In the genomic region with DNA sequence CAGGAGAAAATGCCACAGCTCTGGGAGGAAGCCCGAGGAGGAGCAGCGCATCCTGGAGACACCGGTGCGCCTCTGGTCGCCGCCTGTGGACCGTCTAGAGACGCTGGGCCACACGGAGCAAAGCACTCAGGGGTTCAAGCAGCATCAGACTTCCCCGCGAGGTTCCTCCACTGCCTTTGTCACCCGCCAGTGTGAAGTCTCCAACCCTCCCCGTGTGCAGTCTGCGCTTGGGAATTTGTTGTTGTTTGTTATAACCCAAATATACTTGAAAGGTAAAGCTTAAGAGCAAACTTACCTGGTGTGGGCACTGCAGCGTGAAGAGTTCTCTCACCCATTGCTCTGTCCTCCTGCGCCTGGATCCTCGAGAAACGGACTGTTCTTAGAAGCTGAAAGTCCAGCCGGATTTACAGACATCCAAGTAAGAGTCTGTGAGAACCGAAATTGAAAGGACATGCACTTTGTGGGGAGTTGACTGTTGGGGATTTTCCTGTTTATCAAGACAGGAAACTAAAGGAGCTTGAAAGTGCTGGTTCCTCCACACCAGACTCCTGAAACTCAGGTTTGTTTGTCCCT, we compare ENCODE assay signal across 1 cellular context.
TF ChIP-seq lines count a peak whose summit lies in the region.

A gene with protein sequence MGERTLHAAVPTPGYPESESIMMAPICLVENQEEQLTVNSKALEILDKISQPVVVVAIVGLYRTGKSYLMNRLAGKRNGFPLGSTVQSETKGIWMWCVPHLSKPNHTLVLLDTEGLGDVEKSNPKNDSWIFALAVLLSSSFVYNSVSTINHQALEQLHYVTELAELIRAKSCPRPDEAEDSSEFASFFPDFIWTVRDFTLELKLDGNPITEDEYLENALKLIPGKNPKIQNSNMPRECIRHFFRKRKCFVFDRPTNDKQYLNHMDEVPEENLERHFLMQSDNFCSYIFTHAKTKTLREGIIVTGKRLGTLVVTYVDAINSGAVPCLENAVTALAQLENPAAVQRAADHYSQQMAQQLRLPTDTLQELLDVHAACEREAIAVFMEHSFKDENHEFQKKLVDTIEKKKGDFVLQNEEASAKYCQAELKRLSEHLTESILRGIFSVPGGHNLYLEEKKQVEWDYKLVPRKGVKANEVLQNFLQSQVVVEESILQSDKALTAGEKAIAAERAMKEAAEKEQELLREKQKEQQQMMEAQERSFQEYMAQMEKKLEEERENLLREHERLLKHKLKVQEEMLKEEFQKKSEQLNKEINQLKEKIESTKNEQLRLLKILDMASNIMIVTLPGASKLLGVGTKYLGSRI (minus strand): TSS at position 443 of the 573 bp plus-strand sequence. CDS start 108 bp downstream, at position 335.

TF ChIP-seq in HepG2, 621 proteins besides CTCF, POLR2A, EP300 and RAD21 (continued from another document):
- TF ChIP-seq, protein P1, sequence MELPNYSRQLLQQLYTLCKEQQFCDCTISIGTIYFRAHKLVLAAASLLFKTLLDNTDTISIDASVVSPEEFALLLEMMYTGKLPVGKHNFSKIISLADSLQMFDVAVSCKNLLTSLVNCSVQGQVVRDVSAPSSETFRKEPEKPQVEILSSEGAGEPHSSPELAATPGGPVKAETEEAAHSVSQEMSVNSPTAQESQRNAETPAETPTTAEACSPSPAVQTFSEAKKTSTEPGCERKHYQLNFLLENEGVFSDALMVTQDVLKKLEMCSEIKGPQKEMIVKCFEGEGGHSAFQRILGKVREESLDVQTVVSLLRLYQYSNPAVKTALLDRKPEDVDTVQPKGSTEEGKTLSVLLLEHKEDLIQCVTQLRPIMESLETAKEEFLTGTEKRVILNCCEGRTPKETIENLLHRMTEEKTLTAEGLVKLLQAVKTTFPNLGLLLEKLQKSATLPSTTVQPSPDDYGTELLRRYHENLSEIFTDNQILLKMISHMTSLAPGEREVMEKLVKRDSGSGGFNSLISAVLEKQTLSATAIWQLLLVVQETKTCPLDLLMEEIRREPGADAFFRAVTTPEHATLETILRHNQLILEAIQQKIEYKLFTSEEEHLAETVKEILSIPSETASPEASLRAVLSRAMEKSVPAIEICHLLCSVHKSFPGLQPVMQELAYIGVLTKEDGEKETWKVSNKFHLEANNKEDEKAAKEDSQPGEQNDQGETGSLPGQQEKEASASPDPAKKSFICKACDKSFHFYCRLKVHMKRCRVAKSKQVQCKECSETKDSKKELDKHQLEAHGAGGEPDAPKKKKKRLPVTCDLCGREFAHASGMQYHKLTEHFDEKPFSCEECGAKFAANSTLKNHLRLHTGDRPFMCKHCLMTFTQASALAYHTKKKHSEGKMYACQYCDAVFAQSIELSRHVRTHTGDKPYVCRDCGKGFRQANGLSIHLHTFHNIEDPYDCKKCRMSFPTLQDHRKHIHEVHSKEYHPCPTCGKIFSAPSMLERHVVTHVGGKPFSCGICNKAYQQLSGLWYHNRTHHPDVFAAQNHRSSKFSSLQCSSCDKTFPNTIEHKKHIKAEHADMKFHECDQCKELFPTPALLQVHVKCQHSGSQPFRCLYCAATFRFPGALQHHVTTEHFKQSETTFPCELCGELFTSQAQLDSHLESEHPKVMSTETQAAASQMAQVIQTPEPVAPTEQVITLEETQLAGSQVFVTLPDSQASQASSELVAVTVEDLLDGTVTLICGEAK (IDR thresholded peaks at IDR 0.05) = no peak
- TF ChIP-seq, protein P1 (CRISPR knock-in tag; IDR thresholded peaks at IDR 0.05) = no peak
- TF ChIP-seq ETV5 (CRISPR knock-in tag; IDR thresholded peaks at IDR 0.05; ENCODE audit: borderline replicate concordance) (no peak), HNRNPLL (IDR thresholded peaks at IDR 0.05; ENCODE audit: low read depth, low read length, poor library complexity, severe bottlenecking) (no peak), HMG20B (CRISPR knock-in tag; conservative IDR thresholded peaks at IDR 0.05) (no peak), FOSL1 (CRISPR knock-in tag; IDR thresholded peaks at IDR 0.05; ENCODE audit: borderline replicate concordance) (no peak)
- TF ChIP-seq, protein P2, sequence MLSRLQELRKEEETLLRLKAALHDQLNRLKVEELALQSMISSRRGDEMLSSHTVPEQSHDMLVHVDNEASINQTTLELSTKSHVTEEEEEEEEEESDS (CRISPR knock-in tag; IDR thresholded peaks at IDR 0.05; ENCODE audit: borderline replicate concordance) = no peak
